24 cellular contexts compared by ENCODE assay signal in genomic region chr20:52422574-52423463, GRCh38.
DNase-seq lines count a peak whose midpoint lies in the region; ATAC-seq, FAIRE-seq and TF ChIP-seq lines count a peak whose summit lies in the region.
"Had no signal": no experiment of that assay in that cellular context is flagged by ENCODE, and none has a peak within 500 bp of the region (broad histone marks: within the 10 kb centered on the region; RNA-seq: fewer than 3 reads in every experiment).

No MANE protein-coding gene starts in this region.

- intact Hi-C loops in sciatic nerve (cut with DNase I): no loop called here
- intact Hi-C loops in Caco-2 (cut with micrococcal nuclease; ENCODE audit: unreplicated experiment): no loop called here
- intact Hi-C loops in CD4-positive, alpha-beta memory T cell (cut with micrococcal nuclease): no loop called here

- H3K27ac ChIP-seq in H1 (ENCODE audit: low read depth, low read length): no peak overlapping the region
- H3K27ac ChIP-seq in CD4-positive, alpha-beta memory T cell (ENCODE audit: low read depth, low read length): no peak overlapping the region
- H3K27ac ChIP-seq: coronary artery, SK-N-MC, upper lobe of left lung had no signal

- no peak overlapping the region for H4K91ac ChIP-seq in H1 (replicated peaks; ENCODE audit: insufficient read length, low read length)

- H2BK15ac ChIP-seq in H1 (ENCODE audit: low read length): no peak overlapping the region

- H3K4me1 ChIP-seq in H1 (replicated peaks in 1 of 4; ENCODE audit: control insufficient read depth in 3 of 4, insufficient read depth in 4 of 4, low read length in 3 of 4) (no peaks in the 10 kb centered on the region), Caco-2 (no peaks in the 10 kb centered on the region)
- no peaks in the 10 kb centered on the region for H3K4me1 ChIP-seq in CD4-positive, alpha-beta memory T cell (ENCODE audit: insufficient read depth, low read length)
- H3K4me1 ChIP-seq: upper lobe of left lung had no signal

- no peak overlapping the region for H3K4me3 ChIP-seq in H1 (ENCODE audit: extremely low read depth in 1 of 4, insufficient read depth in 2 of 4, low read depth in 3 of 4, low read length in 4 of 4)
- H3K4me3 ChIP-seq in Caco-2 (ENCODE audit: low read depth, low read length): no peak overlapping the region
- H3K4me3 ChIP-seq in CD4-positive, alpha-beta memory T cell (ENCODE audit: low read length in 2 of 2): no peak overlapping the region
- H3K4me3 ChIP-seq: coronary artery, SK-N-MC, upper lobe of left lung had no signal

- no peak overlapping the region for H4K5ac ChIP-seq in H1 (ENCODE audit: insufficient read length, low read depth, low read length)

- POLR2A ChIA-PET in H1 (lab: Charles Lee; ENCODE audit: partially characterized antibody) (no interaction called here), Caco-2 (lab: Charles Lee) (no interaction called here)
- POLR2A ChIA-PET in CD4-positive, alpha-beta memory T cell (lab: Charles Lee; ENCODE audit: partially characterized antibody): no interaction called here

- CTCF ChIA-PET in H1 (lab: Charles Lee; ENCODE audit: partially characterized antibody): no interaction called here
- CTCF ChIA-PET in Caco-2 (lab: Charles Lee): no interaction called here
- CTCF ChIA-PET in CD4-positive, alpha-beta memory T cell (lab: Charles Lee; ENCODE audit: partially characterized antibody): no interaction called here

- H3K79me2 ChIP-seq in H1 (ENCODE audit: control insufficient read depth in 1 of 2, insufficient read depth in 2 of 2, low read length in 2 of 2): no peaks in the 10 kb centered on the region

- no peak overlapping the region for H2BK120ac ChIP-seq in H1 (replicated peaks; ENCODE audit: low read depth, low read length)

- H3K4me2 ChIP-seq in H1 (ENCODE audit: insufficient read depth in 1 of 2, low read depth in 2 of 2, low read length in 2 of 2): no peak overlapping the region

- no peak for TF ChIP-seq EP300 in H1 (IDR thresholded peaks at IDR 0.05; ENCODE audit: borderline replicate concordance in 1 of 2, low read depth in 2 of 2, low read length in 2 of 2)

- no peak overlapping the region for H3K14ac ChIP-seq in H1 (ENCODE audit: insufficient read length)

- no peak overlapping the region for H2AK5ac ChIP-seq in H1 (ENCODE audit: low read depth, low read length)

- 0 out of 2 replicates have a peak overlapping the region, but pooled peaks have one; percentile 11 for H2BK12ac ChIP-seq in H1 (ENCODE audit: low read depth, low read length)

- H3K36me3 ChIP-seq in H1 (ENCODE audit: control insufficient read depth in 2 of 4, insufficient read depth in 4 of 4, low read length in 3 of 4) (no peaks in the 10 kb centered on the region), Caco-2 (ENCODE audit: control insufficient read depth, insufficient read depth, low read length) (no peaks in the 10 kb centered on the region)
- no peaks in the 10 kb centered on the region for H3K36me3 ChIP-seq in CD4-positive, alpha-beta memory T cell (ENCODE audit: insufficient read depth, low read length)
- H3K36me3 ChIP-seq: upper lobe of left lung had no signal

- no peak for TF ChIP-seq CTCF in H1 (IDR thresholded peaks at IDR 0.05; ENCODE audit: control extremely low read depth in 1 of 3, insufficient read depth in 1 of 3, low read depth in 1 of 3, low read length in 3 of 3)
- TF ChIP-seq CTCF in Caco-2 (IDR thresholded peaks at IDR 0.05; ENCODE audit: insufficient read depth in 1 of 2, low read depth in 1 of 2, low read length in 1 of 2, severe bottlenecking in 1 of 2, unreplicated experiment in 1 of 2): no peak

- BruUV-seq in Caco-2 (replicated peaks; lab: Mats Ljungman, UMichigan): no TSS peak

- H2BK5ac ChIP-seq in H1 (ENCODE audit: low read depth, low read length): no peak overlapping the region

- H3K9ac ChIP-seq in H1 (replicated peaks in 1 of 4; ENCODE audit: extremely low read depth in 1 of 4, low read depth in 3 of 4, low read length in 3 of 4): no peak overlapping the region

- H3K9me3 Mint-ChIP-seq in Caco-2 (ENCODE audit: unreplicated experiment): peaks cover 14% of the 10 kb centered on the region
- H3K9me3 Mint-ChIP-seq in CD4-positive, alpha-beta memory T cell: peaks cover 0 to 18% (median 8%) of the 10 kb centered on the region in 8 donors
- H3K9me3 Mint-ChIP-seq: endodermal cell had no signal

- DNase-seq in NOMO-1 treated with DMSO at 0.1 percent for 48 hours (lab: John Stamatoyannopoulos, UW; ENCODE audit: unreplicated experiment) (peak; percentile 24), NOMO-1 treated with dmso at 0.1 percent for 144 hours (lab: John Stamatoyannopoulos, UW; ENCODE audit: unreplicated experiment) (no peak), NCI-H446 (lab: John Stamatoyannopoulos, UW) (peak; percentile 8 to 27), H1 (ENCODE audit: low read depth in 1 of 2, low spot score in 2 of 2) (no peak), sciatic nerve (ENCODE audit: low spot score) (no peak), Caco-2 (no peak), NCI-H1092 (lab: John Stamatoyannopoulos, UW) (no peak)
- DNase-seq in CD4-positive, alpha-beta memory T cell: no peak
- DNase-seq: activated CD4-positive, alpha-beta T cell treated with anti-CD3 and anti-CD28 coated beads, Interleukin-2, amount 50 U/mL, for 4 hours; activated gamma-delta T cell; amniotic stem cell; COR-L47; endodermal cell; KBM-7; kidney glomerular epithelial cell; NCI-H1048; NCI-H2081; occipital lobe; T-helper 2 cell; upper lobe of left lung had no signal

- H4K8ac ChIP-seq in H1 (ENCODE audit: extremely low read depth, insufficient read depth, low read length): no peak overlapping the region

- H3K18ac ChIP-seq in H1 (ENCODE audit: extremely low read depth, low read length): no peak overlapping the region

- peaks cover 2% of the 10 kb centered on the region; the same call in 1 of the 2 replicates for H3K23me2 ChIP-seq in H1 (ENCODE audit: low read depth, low read length)

- no peak overlapping the region for H3K4me3 Mint-ChIP-seq in Caco-2 (ENCODE audit: unreplicated experiment)
- no peak overlapping the region for H3K4me3 Mint-ChIP-seq in CD4-positive, alpha-beta memory T cell
- H3K4me3 Mint-ChIP-seq: B cell, endodermal cell had no signal

- no peak for TF ChIP-seq POLR2A in H1 (IDR thresholded peaks at IDR 0.05; ENCODE audit: control extremely low read depth in 1 of 2, low read depth in 2 of 2, low read length in 2 of 2)

- peaks cover 0 to 3% of the 10 kb centered on the region in 2 experiments; a peak in 1 of 4 replicates for H3K9me3 ChIP-seq in H1 (ENCODE audit: insufficient read depth in 2 of 2, low read depth in 1 of 2, low read length in 1 of 2)
- peaks cover 12% of the 10 kb centered on the region; the same call in 1 of the 2 replicates for H3K9me3 ChIP-seq in Caco-2
- H3K9me3 ChIP-seq in CD4-positive, alpha-beta memory T cell (ENCODE audit: control insufficient read depth in 1 of 2, low read length in 2 of 2): no peaks in the 10 kb centered on the region

- no peak overlapping the region for H3K4ac ChIP-seq in H1 (replicated peaks; ENCODE audit: insufficient read length, low read depth, low read length)

- H3K27me3 Mint-ChIP-seq in Caco-2 (ENCODE audit: insufficient read depth, unreplicated experiment): peaks cover 12% of the 10 kb centered on the region
- H3K27me3 Mint-ChIP-seq in CD4-positive, alpha-beta memory T cell: no peaks in the 10 kb centered on the region
- H3K27me3 Mint-ChIP-seq: B cell had no signal

- H4K20me1 ChIP-seq in H1 (replicated peaks in 1 of 2; ENCODE audit: control insufficient read depth in 1 of 2, insufficient read depth in 2 of 2, low read length in 2 of 2): no peaks in the 10 kb centered on the region

- WGBS in H1 (ENCODE audit: extremely low coverage in 1 of 2, insufficient coverage in 1 of 2, insufficient read length in 1 of 2, insufficient replicate concordance in 2 of 2, low coverage in 1 of 2, low lambda C conversion rate in 2 of 2, missing lambda C conversion rate in 1 of 2), 2 experiments: 84% methylated on average over 6 of the region's 6 CpGs; no CpG with 5 or more reads in 1 of the 2 experiments

- H3K27ac Mint-ChIP-seq in Caco-2 (ENCODE audit: unreplicated experiment): no peak overlapping the region
- no peak overlapping the region for H3K27ac Mint-ChIP-seq in CD4-positive, alpha-beta memory T cell
- H3K27ac Mint-ChIP-seq: B cell, endodermal cell had no signal

- H3K4me1 Mint-ChIP-seq in Caco-2 (ENCODE audit: low read depth, unreplicated experiment): no peaks in the 10 kb centered on the region
- H3K4me1 Mint-ChIP-seq in CD4-positive, alpha-beta memory T cell: peaks cover 0 to 13% (median 6%) of the 10 kb centered on the region in 4 donors
- H3K4me1 Mint-ChIP-seq: B cell, endodermal cell had no signal

- H3K56ac ChIP-seq in H1 (replicated peaks; ENCODE audit: insufficient read length, low read depth, low read length): no peak overlapping the region

- no peaks in the 10 kb centered on the region for H3K36me3 Mint-ChIP-seq in Caco-2 (ENCODE audit: insufficient read depth, unreplicated experiment)
- H3K36me3 Mint-ChIP-seq in CD4-positive, alpha-beta memory T cell: no peaks in the 10 kb centered on the region

- peak; percentile 75 for ATAC-seq in sciatic nerve

- no peaks in the 10 kb centered on the region for H3K79me1 ChIP-seq in H1 (ENCODE audit: low read depth, low read length)

- H2BK20ac ChIP-seq in H1 (ENCODE audit: low read length): no peak overlapping the region

- H2AFZ ChIP-seq in H1 (ENCODE audit: low read length): no peak overlapping the region

- no peak for TF ChIP-seq RAD21 in H1 (IDR thresholded peaks at IDR 0.05 in 1 of 2, conservative IDR thresholded peaks at IDR 0.05 in 1 of 2; ENCODE audit: low read depth in 2 of 2, low read length in 2 of 2)

- H3K23ac ChIP-seq in H1 (ENCODE audit: insufficient read length): no peak overlapping the region

- FAIRE-seq in H1 (lab: Jason Lieb, UNC): no peak
- FAIRE-seq: RCC 7860 had no signal

- no peaks in the 10 kb centered on the region for H3K27me3 ChIP-seq in H1 (replicated peaks in 1 of 4; ENCODE audit: control insufficient read depth in 3 of 4, extremely low read depth in 1 of 4, insufficient read depth in 3 of 4, low read length in 3 of 4)
- no peaks in the 10 kb centered on the region for H3K27me3 ChIP-seq in Caco-2 (replicated peaks; ENCODE audit: control insufficient read depth, insufficient read depth, low read length)
- H3K27me3 ChIP-seq in CD4-positive, alpha-beta memory T cell (ENCODE audit: insufficient read depth, low read length): no peaks in the 10 kb centered on the region
- H3K27me3 ChIP-seq: upper lobe of left lung had no signal

TF ChIP-seq in H1, 55 proteins besides CTCF, POLR2A, EP300 and RAD21 (continues in another document):
- TF ChIP-seq NANOG (IDR thresholded peaks at IDR 0.05; ENCODE audit: insufficient read depth, low read depth, low read length, poor library complexity, severe bottlenecking) (no peak), NRF1 (IDR thresholded peaks at IDR 0.05; ENCODE audit: low read depth, low read length) (no peak), RFX5 (IDR thresholded peaks at IDR 0.05; ENCODE audit: borderline replicate concordance, low read depth, low read length) (no peak)

Comparison
In these comparisons a context has a peak if more than half of its experiments do, and no peak if none do; other contexts are left out.
1. DNase-seq: peak in NOMO-1 treated with DMSO at 0.1 percent for 48 hours (single experiment) and NCI-H446 (2 of 2); none in NOMO-1 treated with dmso at 0.1 percent for 144 hours (single experiment), H1 (0 of 2), sciatic nerve (single experiment), Caco-2 (0 of 2), NCI-H1092 (single experiment) and CD4-positive, alpha-beta memory T cell (0 of 5).